Comparison of ENCODE assay signal across 18 cellular contexts in genomic region chr3:53288214-53288613, GRCh38. TPM values are rescaled to one million over a fixed set of nuclear protein-coding genes. Genes with fewer than 3 reads are reported as not detected.
DNase-seq lines count a peak whose midpoint lies in the region; ATAC-seq, FAIRE-seq and TF ChIP-seq lines count a peak whose summit lies in the region.
"Had no signal": no experiment of that assay in that cellular context is flagged by ENCODE, and none has a peak within 500 bp of the region (broad histone marks: within the 10 kb centered on the region; RNA-seq: fewer than 3 reads in every experiment).

No MANE protein-coding gene starts in this region.

- peaks cover 13% of the 10 kb centered on the region for H3K79me1 ChIP-seq in mesenchymal stem cell (replicated peaks; ENCODE audit: low read length, poor library complexity, severe bottlenecking)

- H3K4me3 Mint-ChIP-seq in HFFc6 (no peak overlapping the region), astrocyte (ENCODE audit: unreplicated experiment) (peak overlapping the region; percentile 34)
- H3K4me3 Mint-ChIP-seq in stimulated activated effector memory CD8-positive, alpha-beta T cell treated with anti-CD3 and anti-CD28 coated beads, Interleukin-12 subunit alpha, Interleukin-12 subunit beta, amount 100 ng/mL, for 72 hours: no peak overlapping the region
- no peak overlapping the region for H3K4me3 Mint-ChIP-seq in activated CD8-positive, alpha-beta T cell treated with anti-CD3 and anti-CD28 coated beads for 36 hours

- no peak overlapping the region for H2BK12ac ChIP-seq in mesenchymal stem cell (ENCODE audit: low read length in 2 of 2)

- CTCF ChIA-PET in activated CD8-positive, alpha-beta T cell treated with anti-CD3 and anti-CD28 coated beads for 36 hours (lab: Charles Lee): interaction anchor here (0.8 to 1.4 kb wide), 6 partner anchors 10 to 174 kb away, joined by 3 to 5 read pairs (median 4); no protein-coding TSS in a partner anchor

- H2AK5ac ChIP-seq in mesenchymal stem cell (ENCODE audit: low read length, severe bottlenecking): no peak overlapping the region

- no peak overlapping the region for H3K4ac ChIP-seq in mesenchymal stem cell (ENCODE audit: low read depth in 1 of 2, low read length in 2 of 2)

- H3K4me2 ChIP-seq in astrocyte (ENCODE audit: low read length) (no peak overlapping the region), mesenchymal stem cell (ENCODE audit: low read length, poor library complexity, severe bottlenecking) (no peak overlapping the region)
- H3K4me2 ChIP-seq: KMS-11 had no signal

- peaks cover 17% of the 10 kb centered on the region for H3K36me3 ChIP-seq in astrocyte (ENCODE audit: insufficient read depth, low read length)
- H3K36me3 ChIP-seq in mesenchymal stem cell (ENCODE audit: control insufficient read depth in 1 of 2, insufficient read depth in 2 of 2, low read depth in 1 of 2, low read length in 2 of 2): peaks cover 22 to 84% of the 10 kb centered on the region in 2 experiments

- H4K8ac ChIP-seq in mesenchymal stem cell (ENCODE audit: low read length): no peak overlapping the region

- H2AFZ ChIP-seq in astrocyte (ENCODE audit: low read depth, low read length) (no peak overlapping the region), mesenchymal stem cell (ENCODE audit: low read depth, low read length) (no peak overlapping the region)

- H3K4me1 Mint-ChIP-seq in HFFc6 (ENCODE audit: low read depth) (peaks cover 11% of the 10 kb centered on the region), astrocyte (ENCODE audit: low read depth, unreplicated experiment) (peaks cover 25% of the 10 kb centered on the region)
- no peaks in the 10 kb centered on the region for H3K4me1 Mint-ChIP-seq in stimulated activated effector memory CD8-positive, alpha-beta T cell treated with anti-CD3 and anti-CD28 coated beads, Interleukin-12 subunit alpha, Interleukin-12 subunit beta, amount 100 ng/mL, for 72 hours
- peaks cover 11% of the 10 kb centered on the region for H3K4me1 Mint-ChIP-seq in activated CD8-positive, alpha-beta T cell treated with anti-CD3 and anti-CD28 coated beads for 36 hours (ENCODE audit: low read depth)

- H3K9ac ChIP-seq in astrocyte (ENCODE audit: low read length): no peak overlapping the region
- no peak overlapping the region for H3K9ac ChIP-seq in mesenchymal stem cell (ENCODE audit: low read length)
- H3K9ac ChIP-seq: KMS-11 had no signal

- 86% methylated on average over 3 of the region's 4 CpGs for WGBS in mesenchymal stem cell

- H2BK120ac ChIP-seq in mesenchymal stem cell (ENCODE audit: low read depth, low read length): no peak overlapping the region

- H4K20me1 ChIP-seq in astrocyte (ENCODE audit: insufficient read depth, low read length): no peaks in the 10 kb centered on the region

- ATAC-seq in stimulated activated effector memory CD8-positive, alpha-beta T cell treated with anti-CD3 and anti-CD28 coated beads, Interleukin-12 subunit alpha, Interleukin-12 subunit beta, amount 100 ng/mL, for 72 hours: no peak
- ATAC-seq in HG02610 (IDR thresholded peaks at IDR 0.05; ENCODE audit: unreplicated experiment): no peak
- no peak for ATAC-seq in activated CD8-positive, alpha-beta T cell treated with anti-CD3 and anti-CD28 coated beads for 36 hours
- ATAC-seq: GM12878 had no signal

- H4K91ac ChIP-seq in mesenchymal stem cell (ENCODE audit: low read length): no peak overlapping the region

- H3K79me2 ChIP-seq in astrocyte (ENCODE audit: insufficient read depth, low read length): no peaks in the 10 kb centered on the region

- H3K4me1 ChIP-seq in astrocyte (ENCODE audit: insufficient read depth, low read length) (no peaks in the 10 kb centered on the region), mesenchymal stem cell (ENCODE audit: control insufficient read depth, insufficient read depth, low read depth, low read length) (no peaks in the 10 kb centered on the region)

- H3K4me3 ChIP-seq in astrocyte (ENCODE audit: insufficient read depth, low read depth, low read length) (no peak overlapping the region), mesenchymal stem cell (ENCODE audit: insufficient read depth in 1 of 2, low read depth in 1 of 2, low read length in 2 of 2) (no peak overlapping the region)
- H3K4me3 ChIP-seq: GM12878, MG63 had no signal

- H3K27ac Mint-ChIP-seq in HFFc6 (peak overlapping the region; percentile 87; the same call in 1 of the 2 replicates), astrocyte (ENCODE audit: unreplicated experiment) (peak overlapping the region; percentile 89)
- H3K27ac Mint-ChIP-seq in stimulated activated effector memory CD8-positive, alpha-beta T cell treated with anti-CD3 and anti-CD28 coated beads, Interleukin-12 subunit alpha, Interleukin-12 subunit beta, amount 100 ng/mL, for 72 hours: peak overlapping the region; percentile 69
- H3K27ac Mint-ChIP-seq in activated CD8-positive, alpha-beta T cell treated with anti-CD3 and anti-CD28 coated beads for 36 hours: no peak overlapping the region

- H3K27me3 ChIP-seq in astrocyte (ENCODE audit: insufficient read depth, low read length) (no peaks in the 10 kb centered on the region), mesenchymal stem cell (ENCODE audit: control insufficient read depth in 1 of 2, insufficient read depth in 1 of 2, low read length in 2 of 2) (no peaks in the 10 kb centered on the region)
- H3K27me3 ChIP-seq: MG63 had no signal

- H3K9me3 ChIP-seq in astrocyte (ENCODE audit: insufficient read depth, low read depth, low read length) (no peaks in the 10 kb centered on the region), mesenchymal stem cell (ENCODE audit: control insufficient read depth, low read length) (no peaks in the 10 kb centered on the region)
- H3K9me3 ChIP-seq: MG63 had no signal

- no peaks in the 10 kb centered on the region for H3K27me3 Mint-ChIP-seq in HFFc6 (ENCODE audit: insufficient read depth)
- no peaks in the 10 kb centered on the region for H3K27me3 Mint-ChIP-seq in astrocyte (ENCODE audit: low read depth, unreplicated experiment)
- no peaks in the 10 kb centered on the region for H3K27me3 Mint-ChIP-seq in activated CD8-positive, alpha-beta T cell treated with anti-CD3 and anti-CD28 coated beads for 36 hours

- intact Hi-C loops in activated CD8-positive, alpha-beta T cell treated with anti-CD3 and anti-CD28 coated beads for 36 hours (cut with micrococcal nuclease): no loop called here

- H3K14ac ChIP-seq in mesenchymal stem cell (ENCODE audit: low read length in 2 of 2): no peak overlapping the region

- no peak overlapping the region for H2BK15ac ChIP-seq in mesenchymal stem cell (ENCODE audit: low read depth, poor library complexity, severe bottlenecking)

- TF ChIP-seq CTCF in HFFc6 (IDR thresholded peaks at IDR 0.05) (no peak), astrocyte (IDR thresholded peaks at IDR 0.05; ENCODE audit: insufficient read depth, low read depth, low read length) (no peak)
- no peak for TF ChIP-seq CTCF in activated CD8-positive, alpha-beta T cell treated with anti-CD3 and anti-CD28 coated beads for 36 hours (IDR thresholded peaks at IDR 0.05)

- no peak overlapping the region for H3K23ac ChIP-seq in mesenchymal stem cell (ENCODE audit: low read length in 2 of 2)

- DNase-seq in HFFc6 (no peak), astrocyte (ENCODE audit: low read depth) (no peak), mesenchymal stem cell (peak; percentile 18), T1000 (lab: John Stamatoyannopoulos, UW) (no peak)
- no peak for DNase-seq in stimulated activated effector memory CD8-positive, alpha-beta T cell treated with anti-CD3 and anti-CD28 coated beads, Interleukin-12 subunit alpha, Interleukin-12 subunit beta, amount 100 ng/mL, for 72 hours (ENCODE audit: low spot score in 2 of 2)
- DNase-seq in activated CD8-positive, alpha-beta T cell treated with anti-CD3 and anti-CD28 coated beads for 36 hours: no peak
- DNase-seq: AML-193, DMS53, GOT3, MG63, NCI-H1092 treated with DMSO at 0.1 percent for 48 hours, NCI-H1694 treated with DMSO at 0.1 percent for 48 hours, NCI-H446, NCI-H774 had no signal

- no peak overlapping the region for H3K18ac ChIP-seq in mesenchymal stem cell (ENCODE audit: low read depth in 1 of 2, low read length in 2 of 2)

- FAIRE-seq in astrocyte (lab: Jason Lieb, UNC): no peak
- FAIRE-seq: GM12878 had no signal

- no peak overlapping the region for H2BK5ac ChIP-seq in mesenchymal stem cell (ENCODE audit: low read depth, low read length, poor library complexity, severe bottlenecking)

- POLR2A ChIA-PET in activated CD8-positive, alpha-beta T cell treated with anti-CD3 and anti-CD28 coated beads for 36 hours (lab: Charles Lee): no interaction called here

- H3K9me3 Mint-ChIP-seq in HFFc6 (no peaks in the 10 kb centered on the region), astrocyte (ENCODE audit: unreplicated experiment) (no peaks in the 10 kb centered on the region)
- no peaks in the 10 kb centered on the region for H3K9me3 Mint-ChIP-seq in stimulated activated effector memory CD8-positive, alpha-beta T cell treated with anti-CD3 and anti-CD28 coated beads, Interleukin-12 subunit alpha, Interleukin-12 subunit beta, amount 100 ng/mL, for 72 hours
- no peaks in the 10 kb centered on the region for H3K9me3 Mint-ChIP-seq in activated CD8-positive, alpha-beta T cell treated with anti-CD3 and anti-CD28 coated beads for 36 hours

- H3K36me3 Mint-ChIP-seq in HFFc6 (ENCODE audit: low read depth) (peaks cover 28% of the 10 kb centered on the region; the same call in 1 of the 2 replicates), astrocyte (ENCODE audit: low read depth, unreplicated experiment) (peaks cover 9% of the 10 kb centered on the region)
- peaks cover 78% of the 10 kb centered on the region for H3K36me3 Mint-ChIP-seq in stimulated activated effector memory CD8-positive, alpha-beta T cell treated with anti-CD3 and anti-CD28 coated beads, Interleukin-12 subunit alpha, Interleukin-12 subunit beta, amount 100 ng/mL, for 72 hours
- H3K36me3 Mint-ChIP-seq in activated CD8-positive, alpha-beta T cell treated with anti-CD3 and anti-CD28 coated beads for 36 hours (ENCODE audit: low read depth): peaks cover 9% of the 10 kb centered on the region

- H3K27ac ChIP-seq in astrocyte (ENCODE audit: low read depth, low read length) (no peak overlapping the region), mesenchymal stem cell (ENCODE audit: low read length, poor library complexity, severe bottlenecking) (no peak overlapping the region)
- H3K27ac ChIP-seq: HL-60, KMS-11 had no signal

RNA-seq across cellular contexts. Expression of gene TKT, which starts 32.4 kb away (rescaled TPM):
- total RNA-seq in HFFc6 (2021; fragmentation: NEBNext Ultra II Directional; extraction: Animal tissue kit (Norgen Biotek cat#: 25700)): 100 to 1,000 TPM; 335 to 562 (median 471) TPM
- 265 and 318 TPM in 2 replicates for total RNA-seq in astrocyte
- polyA plus RNA-seq in mesenchymal stem cell (2013, experiment 1 of 2): 359 TPM
- polyA plus RNA-seq in mesenchymal stem cell (2013, experiment 2 of 2): 363 TPM
- 100 to 1,000 TPM; 397 to 417 TPM for total RNA-seq in activated CD8-positive, alpha-beta T cell treated with anti-CD3 and anti-CD28 coated beads for 36 hours

RNA-seq across cellular contexts. Expression of gene DCP1A, which starts 59.1 kb away (rescaled TPM):
- total RNA-seq in HFFc6 (2021; fragmentation: NEBNext Ultra II Directional; extraction: Animal tissue kit (Norgen Biotek cat#: 25700)): 10 to 100 TPM; 14.9 to 18.8 (median 16.6) TPM
- total RNA-seq in astrocyte: 24.9 and 25.0 TPM in 2 replicates
- polyA plus RNA-seq in mesenchymal stem cell (2013, experiment 1 of 2): 24.1 TPM
- 23.0 TPM for polyA plus RNA-seq in mesenchymal stem cell (2013, experiment 2 of 2)
- 10 to 100 TPM; 29.9 to 32.0 TPM for total RNA-seq in activated CD8-positive, alpha-beta T cell treated with anti-CD3 and anti-CD28 coated beads for 36 hours
